9 cellular contexts compared by ENCODE assay signal in the genomic region with DNA sequence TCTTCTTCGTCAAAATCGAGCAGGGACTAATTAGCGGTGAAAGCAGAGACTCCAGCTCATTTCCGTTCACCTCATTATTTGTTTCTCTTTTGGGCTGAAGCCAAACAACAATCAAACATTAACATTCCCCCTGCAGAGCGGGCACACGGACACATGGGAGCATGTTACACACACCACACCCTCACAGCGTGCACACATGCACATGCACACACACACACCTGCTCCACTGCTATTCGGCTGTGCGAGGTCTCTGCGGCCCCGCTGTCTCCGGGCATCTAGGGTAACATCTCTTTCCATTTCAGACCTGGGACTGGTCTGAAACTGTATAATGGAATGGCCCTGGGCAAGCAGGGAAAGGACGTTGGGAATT. TPM values are rescaled to one million over a fixed set of nuclear protein-coding genes. Genes with fewer than 3 reads are reported as not detected.
A peak's percentile ranks its signal among the peaks of the same experiment; 100 is the strongest.
DNase-seq lines count a peak whose midpoint lies in the region; ATAC-seq and TF ChIP-seq lines count a peak whose summit lies in the region.
"Had no signal": no experiment of that assay in that cellular context is flagged by ENCODE, and none has a peak within 500 bp of the region (broad histone marks: within the 10 kb centered on the region; RNA-seq: fewer than 3 reads in every experiment).

No MANE protein-coding gene starts in this region.

- ATAC-seq in HG02571 (IDR thresholded peaks at IDR 0.05; ENCODE audit: unreplicated experiment) (no peak), GM19035 (IDR thresholded peaks at IDR 0.05; ENCODE audit: unreplicated experiment) (no peak)

- BruUV-seq in MCF 10A (replicated peaks; lab: Mats Ljungman, UMichigan) = no TSS peak

- CTCF ChIA-PET in MCF 10A (lab: Yijun Ruan, JAX) = interaction anchor here (0.6 to 4.8 kb wide), 63 partner anchors 8 to 419 kb away, joined by 3 to 93 read pairs (median 4); partner anchors contain the start of gene LRRC8C

- H3K27ac ChIP-seq in breast epithelium (peak overlapping the region in 1 of 2 donors; percentile 39), OCI-LY1 (ENCODE audit: low read depth, low read length, poor library complexity, severe bottlenecking) (no peak overlapping the region)

- POLR2A ChIA-PET in MCF 10A (lab: Yijun Ruan, JAX) = interaction anchor here (0.9 to 1.5 kb wide), 3 partner anchors 106 to 741 kb away, joined by 3 to 5 read pairs (median 4); partner anchors contain the start of gene LRRC8C

- H3K9me3 Mint-ChIP-seq in MCF 10A (ENCODE audit: unreplicated experiment) = no peaks in the 10 kb centered on the region

- no peaks in the 10 kb centered on the region for H3K79me2 ChIP-seq in OCI-LY1 (ENCODE audit: insufficient read depth, low read length)

- no peaks in the 10 kb centered on the region for H3K9me2 ChIP-seq in OCI-LY1 (ENCODE audit: low read depth, low read length)

- peak overlapping the region; percentile 0; the same call in 1 of the 2 replicates for H3K9ac ChIP-seq in OCI-LY1 (ENCODE audit: low read length)

- H3K4me3 Mint-ChIP-seq in MCF 10A (ENCODE audit: unreplicated experiment) = no peak overlapping the region

- H3K4me2 ChIP-seq in OCI-LY1 (ENCODE audit: low read length) = peak overlapping the region; percentile 52

- H3K36me3 ChIP-seq in breast epithelium = no peaks in the 10 kb centered on the region
- H3K36me3 ChIP-seq in OCI-LY1 (ENCODE audit: insufficient read depth, low read length) = no peaks in the 10 kb centered on the region
- H3K36me3 ChIP-seq: adrenal gland had no signal

- H3K4me3 ChIP-seq in breast epithelium (peak overlapping the region; percentile 31 to 65 (median 50)), OCI-LY1 (ENCODE audit: low read depth, low read length, poor library complexity, severe bottlenecking) (peak overlapping the region; percentile 42), epithelial cell of proximal tubule (ENCODE audit: low read depth, low read length) (peak overlapping the region; percentile 66), retinal pigment epithelial cell (ENCODE audit: low read length) (peak overlapping the region; percentile 64)

- intact Hi-C loops in breast epithelium (cut with DNase I; ENCODE audit: low total_unique reads) (no loop called here), MCF 10A (cut with micrococcal nuclease) (no loop called here)

- H3K4me1 ChIP-seq in breast epithelium = no peaks in the 10 kb centered on the region
- H3K4me1 ChIP-seq in OCI-LY1 (ENCODE audit: insufficient read depth, low read length, severe bottlenecking) = peaks cover 20% of the 10 kb centered on the region

- no peaks in the 10 kb centered on the region for H3F3A ChIP-seq in OCI-LY1 (ENCODE audit: insufficient read depth, low read length)

- no peaks in the 10 kb centered on the region for H3K27me3 ChIP-seq in breast epithelium
- peaks cover 5% of the 10 kb centered on the region; the same call in 1 of the 2 replicates for H3K27me3 ChIP-seq in OCI-LY1 (ENCODE audit: insufficient read depth, low read length)
- H3K27me3 ChIP-seq: adrenal gland had no signal

- in situ Hi-C loops in G401 (cut with HindIII; ENCODE audit: low sequenced_read_pairs) = loop anchor here (25.0 kb wide), 1 partner anchor 100 kb away; no protein-coding TSS in a partner anchor

- H3K27ac Mint-ChIP-seq in MCF 10A (ENCODE audit: low read depth, unreplicated experiment) = no peak overlapping the region

- H4K20me1 ChIP-seq in OCI-LY1 (ENCODE audit: insufficient read depth, low read length) = no peaks in the 10 kb centered on the region

- no peaks in the 10 kb centered on the region for H3K27me3 Mint-ChIP-seq in MCF 10A (ENCODE audit: insufficient read depth, unreplicated experiment)

- DNase-seq in breast epithelium (ENCODE audit: low spot score in 2 of 2) = no peak
- DNase-seq in MCF 10A (ENCODE audit: unreplicated experiment) = no peak
- no peak for DNase-seq in epithelial cell of proximal tubule (ENCODE audit: low read depth)
- no peak for DNase-seq in retinal pigment epithelial cell (ENCODE audit: low read depth)
- no peak for DNase-seq in G401 (ENCODE audit: low spot score)

- H2AFZ ChIP-seq in OCI-LY1 (ENCODE audit: low read length) = no peak overlapping the region

- H3K36me3 Mint-ChIP-seq in MCF 10A (ENCODE audit: insufficient read depth, unreplicated experiment) = no peaks in the 10 kb centered on the region

- no peak for TF ChIP-seq CTCF in breast epithelium (IDR thresholded peaks at IDR 0.05)
- no peak for TF ChIP-seq CTCF in MCF 10A (IDR thresholded peaks at IDR 0.05; ENCODE audit: unreplicated experiment)
- no peak for TF ChIP-seq CTCF in OCI-LY1 (IDR thresholded peaks at IDR 0.05; ENCODE audit: low read length)
- TF ChIP-seq CTCF in epithelial cell of proximal tubule (conservative IDR thresholded peaks at IDR 0.05; ENCODE audit: low read depth, low read length) = no peak
- TF ChIP-seq CTCF in retinal pigment epithelial cell (conservative IDR thresholded peaks at IDR 0.05; ENCODE audit: low read depth, low read length) = no peak

- TF ChIP-seq POLR2A in breast epithelium (IDR thresholded peaks at IDR 0.05) = no peak

- H3K4me1 Mint-ChIP-seq in MCF 10A (ENCODE audit: insufficient read depth, unreplicated experiment) = peaks cover 2% of the 10 kb centered on the region

- no peaks in the 10 kb centered on the region for H3K9me3 ChIP-seq in breast epithelium
- no peaks in the 10 kb centered on the region for H3K9me3 ChIP-seq in OCI-LY1 (ENCODE audit: low read length)
- H3K9me3 ChIP-seq: adrenal gland had no signal

RNA-seq across cellular contexts. Expression of gene LRRC8D, which starts 58.4 kb away (rescaled TPM):
- 10 to 100 TPM in 2 of 3 donors, 1 to 10 TPM in 1; 9.2 to 22.8 (median 11.7) TPM for total RNA-seq in breast epithelium
- total RNA-seq in MCF 10A (2022) = 42.0 and 43.7 TPM in 2 replicates
- 27.1 and 33.8 TPM in 2 replicates for total RNA-seq in epithelial cell of proximal tubule
- 36.9 and 57.1 TPM in 2 replicates for total RNA-seq in G401 (2014; rRNA removed; shearing (Covaris generic))
